In genomic region chr1:243322326-243322725, GRCh38 we compare ENCODE assay signal across 33 cellular contexts.
"Had no signal": no experiment of that assay in that cellular context is flagged by ENCODE, and none has a peak within 500 bp of the region (broad histone marks: within the 10 kb centered on the region; RNA-seq: fewer than 3 reads in every experiment).

No MANE protein-coding gene starts in this region.

- H3K27me3 ChIP-seq: brain microvascular endothelial cell, MG63 had no signal

- H3K27me3 Mint-ChIP-seq: activated CD4-positive, alpha-beta memory T cell treated with anti-CD3 and anti-CD28 coated beads, Interleukin-2, amount 10 ng/mL, durations not matched to agents 7 days and 5 days; activated CD8-positive, alpha-beta memory T cell treated with anti-CD3 and anti-CD28 coated beads, Interleukin-2, amount 10 ng/mL, durations not matched to agents 7 days and 5 days; activated naive CD4-positive, alpha-beta T cell treated with anti-CD3 and anti-CD28 coated beads, Interleukin-2, amount 10 ng/mL, durations not matched to agents 7 days and 5 days; activated naive CD8-positive, alpha-beta T cell had no signal

- H3K9me3 Mint-ChIP-seq: activated CD4-positive, alpha-beta memory T cell treated with anti-CD3 and anti-CD28 coated beads, Interleukin-2, amount 10 ng/mL, durations not matched to agents 7 days and 5 days; activated naive CD4-positive, alpha-beta T cell treated with anti-CD3 and anti-CD28 coated beads, Interleukin-2, amount 10 ng/mL, durations not matched to agents 7 days and 5 days had no signal

- H3K4me3 Mint-ChIP-seq: activated CD4-positive, alpha-beta memory T cell treated with anti-CD3 and anti-CD28 coated beads, Interleukin-2, amount 10 ng/mL, durations not matched to agents 7 days and 5 days; activated CD8-positive, alpha-beta memory T cell treated with anti-CD3 and anti-CD28 coated beads, Interleukin-2, amount 10 ng/mL, durations not matched to agents 7 days and 5 days; activated naive CD4-positive, alpha-beta T cell treated with anti-CD3 and anti-CD28 coated beads, Interleukin-2, amount 10 ng/mL, durations not matched to agents 7 days and 5 days; activated naive CD8-positive, alpha-beta T cell had no signal

- DNase-seq: activated CD4-positive, alpha-beta memory T cell treated with anti-CD3 and anti-CD28 coated beads, Interleukin-2, amount 10 ng/mL, durations not matched to agents 7 days and 5 days; activated CD4-positive, alpha-beta T cell treated with anti-CD3 and anti-CD28 coated beads for 1 hour; activated CD4-positive, alpha-beta T cell treated with anti-CD3 and anti-CD28 coated beads for 48 hours; activated CD4-positive, CD25-positive, alpha-beta regulatory T cell; activated CD8-positive, alpha-beta memory T cell treated with anti-CD3 and anti-CD28 coated beads for 24 hours; activated CD8-positive, alpha-beta memory T cell treated with anti-CD3 and anti-CD28 coated beads, Interleukin-2, amount 10 ng/mL, durations not matched to agents 7 days and 5 days; activated CD8-positive, alpha-beta memory T cell treated with anti-CD3 and anti-CD28 coated beads, Interleukin-2, amount 50 U/mL, for 48 hours; activated effector memory CD4-positive, alpha-beta T cell treated with Interleukin-2 at 50 U/mL for 16 hours; activated naive CD4-positive, alpha-beta T cell treated with anti-CD3 and anti-CD28 coated beads, Interleukin-2, amount 10 ng/mL, durations not matched to agents 7 days and 5 days; activated T-cell treated with anti-CD3 and anti-CD28 coated beads, Interleukin-2, amount 50 U/mL, for 48 hours; amniotic stem cell; aorta; brain microvascular endothelial cell; central memory CD4-positive, alpha-beta T cell; Kasumi-1; MG63; NCI-H1048; NCI-H1105 treated with DMSO at 0.1 percent for 48 hours; NCI-H1436 treated with DMSO at 0.1 percent for 48 hours; NCI-H1694 treated with DMSO at 0.1 percent for 48 hours; NCI-H2029; NCI-H345; NCI-H524 treated with DMSO at 0.1 percent for 48 hours; NK-92 treated with Interleukin-12 subunit alpha and Interleukin-12 subunit beta, amount 100 ng/mL, for 24 hours; PC-9; SW 1271; T-helper 1 cell; T1000; WERI-Rb-1 had no signal

- H3K4me3 ChIP-seq: MG63, PC-9 had no signal

- H3K27ac ChIP-seq: brain microvascular endothelial cell, PC-9, RWPE1, WERI-Rb-1 had no signal

- H3K4me2 ChIP-seq: PC-9 had no signal

- H3K27ac Mint-ChIP-seq: activated CD4-positive, alpha-beta memory T cell treated with anti-CD3 and anti-CD28 coated beads, Interleukin-2, amount 10 ng/mL, durations not matched to agents 7 days and 5 days; activated CD8-positive, alpha-beta memory T cell treated with anti-CD3 and anti-CD28 coated beads, Interleukin-2, amount 10 ng/mL, durations not matched to agents 7 days and 5 days; activated naive CD4-positive, alpha-beta T cell treated with anti-CD3 and anti-CD28 coated beads, Interleukin-2, amount 10 ng/mL, durations not matched to agents 7 days and 5 days; activated naive CD8-positive, alpha-beta T cell had no signal

- H3K4me1 Mint-ChIP-seq: activated CD4-positive, alpha-beta memory T cell treated with anti-CD3 and anti-CD28 coated beads, Interleukin-2, amount 10 ng/mL, durations not matched to agents 7 days and 5 days; activated CD8-positive, alpha-beta memory T cell treated with anti-CD3 and anti-CD28 coated beads, Interleukin-2, amount 10 ng/mL, durations not matched to agents 7 days and 5 days; activated naive CD4-positive, alpha-beta T cell treated with anti-CD3 and anti-CD28 coated beads, Interleukin-2, amount 10 ng/mL, durations not matched to agents 7 days and 5 days had no signal

- H2AFZ ChIP-seq: PC-9 had no signal

- FAIRE-seq: RCC 7860 had no signal

- H3K9me3 ChIP-seq: MG63 had no signal

- ATAC-seq: activated CD8-positive, alpha-beta memory T cell treated with anti-CD3 and anti-CD28 coated beads, Interleukin-2, amount 10 ng/mL, durations not matched to agents 7 days and 5 days; Right ventricle myocardium inferior had no signal
